22 cellular contexts compared by ENCODE assay signal in the genomic region with DNA sequence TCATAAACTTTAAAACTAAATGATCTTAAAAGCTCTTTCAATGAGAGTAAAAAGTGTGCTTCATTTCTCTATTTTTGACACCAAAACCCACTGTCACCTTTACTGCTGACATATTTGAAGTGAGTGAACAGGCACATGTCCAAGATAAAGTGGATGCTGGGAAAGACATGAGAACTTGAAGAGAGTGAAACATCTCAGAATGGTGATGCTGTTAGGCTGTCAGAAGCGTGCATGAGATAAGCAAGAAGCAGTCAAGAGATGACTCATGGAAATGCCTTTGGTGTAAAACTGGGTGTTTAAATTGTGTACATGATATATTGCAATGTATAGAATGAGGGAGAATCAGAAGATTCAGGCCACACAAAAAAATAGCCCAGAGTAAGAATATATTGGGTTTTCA. TPM values are rescaled to one million over a fixed set of nuclear protein-coding genes. Genes with fewer than 3 reads are reported as not detected.
DNase-seq lines count a peak whose midpoint lies in the region; ATAC-seq, FAIRE-seq and TF ChIP-seq lines count a peak whose summit lies in the region.
"Had no signal": no experiment of that assay in that cellular context is flagged by ENCODE, and none has a peak within 500 bp of the region (broad histone marks: within the 10 kb centered on the region; RNA-seq: fewer than 3 reads in every experiment).

No MANE protein-coding gene starts in this region.

- H4K20me1 ChIP-seq in fibroblast of lung (ENCODE audit: control insufficient read depth, extremely low read depth, insufficient read depth, low read length): no peaks in the 10 kb centered on the region

- H2AFZ ChIP-seq in fibroblast of lung (ENCODE audit: low read length): no peak overlapping the region

- peak; percentile 3 for DNase-seq in stimulated activated CD4-positive, alpha-beta T cell treated with anti-CD3 and anti-CD28 coated beads, Interleukin-1b, Interleukin-23, amount 100 ng/mL, for 48 hours
- no peak for DNase-seq in stimulated activated CD4-positive, alpha-beta T cell treated with anti-CD3 and anti-CD28 coated beads, Interleukin-4, amount 100 ng/mL, for 24 hours
- peak; percentile 17 for DNase-seq in T-helper 2 cell treated with Interferon-gamma antibody and Interleukin-4, amounts not matched to agents 5 μg/mL and 100 μg/mL, for 36 hours (ENCODE audit: low spot score)
- DNase-seq in fibroblast of lung (ENCODE audit: low read depth in 2 of 2) (peak; percentile 23 to 54), OCI-M2 (lab: John Stamatoyannopoulos, UW; ENCODE audit: unreplicated experiment) (no peak), D341Med (ENCODE audit: low spot score) (no peak), D721Med (ENCODE audit: insufficient read length, low spot score) (no peak)
- DNase-seq in stimulated activated naive CD8-positive, alpha-beta T cell treated with anti-CD3 and anti-CD28 coated beads, Interleukin-15, amount 100 ng/mL, for 72 hours: no peak
- DNase-seq: activated CD4-positive, CD25-positive, alpha-beta regulatory T cell treated with anti-CD3 and anti-CD28 coated beads, Interleukin-2, amount 50 U/mL, for 72 hours; adrenal gland; Caco-2; gastrocnemius medialis; GF-D8; GOT3; left ventricle myocardium superior; NCI-H187 treated with DMSO at 0.1 percent for 48 hours; NCI-H510A; SIG-M5 had no signal

- H3K4me3 Mint-ChIP-seq in T-helper 2 cell treated with Interferon-gamma antibody and Interleukin-4, amounts not matched to agents 5 μg/mL and 100 μg/mL, for 36 hours: no peak overlapping the region
- H3K4me3 Mint-ChIP-seq in stimulated activated naive CD8-positive, alpha-beta T cell treated with anti-CD3 and anti-CD28 coated beads, Interleukin-15, amount 100 ng/mL, for 72 hours: no peak overlapping the region
- H3K4me3 Mint-ChIP-seq: IgD-negative memory B cell had no signal

- H3K4me2 ChIP-seq in fibroblast of lung (ENCODE audit: extremely low read depth, insufficient read depth, low read length): no peak overlapping the region

- H3K27ac Mint-ChIP-seq in T-helper 2 cell treated with Interferon-gamma antibody and Interleukin-4, amounts not matched to agents 5 μg/mL and 100 μg/mL, for 36 hours: peak overlapping the region; percentile 66
- no peak overlapping the region for H3K27ac Mint-ChIP-seq in stimulated activated naive CD8-positive, alpha-beta T cell treated with anti-CD3 and anti-CD28 coated beads, Interleukin-15, amount 100 ng/mL, for 72 hours
- H3K27ac Mint-ChIP-seq: IgD-negative memory B cell had no signal

- TF ChIP-seq CTCF in fibroblast of lung (conservative IDR thresholded peaks at IDR 0.05 in 1 of 2, IDR thresholded peaks at IDR 0.05 in 1 of 2; ENCODE audit: low read depth in 1 of 2, low read length in 2 of 2) (no peak), D721Med (IDR thresholded peaks at IDR 0.05; ENCODE audit: insufficient read depth, missing control alignments) (no peak)

- H3K4me3 ChIP-seq in fibroblast of lung (replicated peaks in 1 of 4; ENCODE audit: control extremely low read depth in 1 of 4, insufficient read depth in 1 of 4, low read depth in 3 of 4, low read length in 4 of 4): no peak overlapping the region
- H3K4me3 ChIP-seq: adrenal gland, gastrocnemius medialis had no signal

- H3K27ac ChIP-seq in fibroblast of lung (ENCODE audit: insufficient read depth, low read length): no peak overlapping the region
- H3K27ac ChIP-seq: adrenal gland, gastrocnemius medialis had no signal

- no peak overlapping the region for H3K9ac ChIP-seq in fibroblast of lung (ENCODE audit: insufficient read depth, low read length)

- ATAC-seq in stimulated activated naive CD8-positive, alpha-beta T cell treated with anti-CD3 and anti-CD28 coated beads, Interleukin-15, amount 100 ng/mL, for 72 hours: peak; percentile 80
- ATAC-seq: gastrocnemius medialis, left ventricle myocardium superior had no signal

- H3K79me2 ChIP-seq in fibroblast of lung (ENCODE audit: control insufficient read depth, insufficient read depth, low read length): no peaks in the 10 kb centered on the region

- peaks cover 7% of the 10 kb centered on the region for H3K36me3 Mint-ChIP-seq in T-helper 2 cell treated with Interferon-gamma antibody and Interleukin-4, amounts not matched to agents 5 μg/mL and 100 μg/mL, for 36 hours (ENCODE audit: low read depth)
- H3K36me3 Mint-ChIP-seq: IgD-negative memory B cell had no signal

- no peaks in the 10 kb centered on the region for H3K36me3 ChIP-seq in fibroblast of lung (ENCODE audit: control insufficient read depth, insufficient read depth, low read length)
- H3K36me3 ChIP-seq: adrenal gland, gastrocnemius medialis had no signal

- no peaks in the 10 kb centered on the region for H3K4me1 ChIP-seq in fibroblast of lung (ENCODE audit: control insufficient read depth, extremely low read depth, insufficient read depth, low read length)
- H3K4me1 ChIP-seq: gastrocnemius medialis had no signal

- no peaks in the 10 kb centered on the region for H3K27me3 Mint-ChIP-seq in T-helper 2 cell treated with Interferon-gamma antibody and Interleukin-4, amounts not matched to agents 5 μg/mL and 100 μg/mL, for 36 hours (ENCODE audit: low read depth)
- no peaks in the 10 kb centered on the region for H3K27me3 Mint-ChIP-seq in stimulated activated naive CD8-positive, alpha-beta T cell treated with anti-CD3 and anti-CD28 coated beads, Interleukin-15, amount 100 ng/mL, for 72 hours
- H3K27me3 Mint-ChIP-seq: IgD-negative memory B cell had no signal

- no peaks in the 10 kb centered on the region for H3K9me3 Mint-ChIP-seq in T-helper 2 cell treated with Interferon-gamma antibody and Interleukin-4, amounts not matched to agents 5 μg/mL and 100 μg/mL, for 36 hours
- H3K9me3 Mint-ChIP-seq in stimulated activated naive CD8-positive, alpha-beta T cell treated with anti-CD3 and anti-CD28 coated beads, Interleukin-15, amount 100 ng/mL, for 72 hours: peaks cover 0 to 6% of the 10 kb centered on the region in 2 donors

- peaks cover 51% of the 10 kb centered on the region for H3K4me1 Mint-ChIP-seq in T-helper 2 cell treated with Interferon-gamma antibody and Interleukin-4, amounts not matched to agents 5 μg/mL and 100 μg/mL, for 36 hours (ENCODE audit: low read depth)
- peaks cover 65% of the 10 kb centered on the region for H3K4me1 Mint-ChIP-seq in stimulated activated naive CD8-positive, alpha-beta T cell treated with anti-CD3 and anti-CD28 coated beads, Interleukin-15, amount 100 ng/mL, for 72 hours

- no peaks in the 10 kb centered on the region for H3K9me3 ChIP-seq in fibroblast of lung (ENCODE audit: control insufficient read depth, insufficient read depth, low read depth, low read length)
- H3K9me3 ChIP-seq: adrenal gland, Caco-2, gastrocnemius medialis had no signal

- H3K27me3 ChIP-seq in fibroblast of lung (ENCODE audit: control insufficient read depth, insufficient read depth, low read length): no peaks in the 10 kb centered on the region
- H3K27me3 ChIP-seq: adrenal gland, gastrocnemius medialis had no signal

- no peak for FAIRE-seq in D721Med (lab: Jason Lieb, UNC)
- FAIRE-seq: endometrium had no signal

RNA-seq across cellular contexts. Expression of a gene that starts 21.8 kb away (rescaled TPM):
- total RNA-seq in fibroblast of lung: under 0.01 TPM in 1 of 2 replicates, not detected in the other
- polyA plus RNA-seq in fibroblast of lung: not detected in 2 replicates
- polyA plus RNA-seq in fibroblast of lung (2012): not detected in 2 replicates
- polyA minus RNA-seq in fibroblast of lung (ENCODE audit: low replicate concordance): not detected in 2 replicates
- total RNA-seq: left ventricle myocardium superior; skeletal muscle tissue; T-helper 2 cell treated with Interferon-gamma antibody and Interleukin-4, amounts not matched to agents 100 ng/mL and 5 ng/mL, for 36 hours had no signal
- polyA plus RNA-seq: IgD-negative memory B cell had no signal

Comparison
In these comparisons a context has a peak if more than half of its experiments do, and no peak if none do; other contexts are left out.
1. DNase-seq: peak in stimulated activated CD4-positive, alpha-beta T cell treated with anti-CD3 and anti-CD28 coated beads, Interleukin-1b, Interleukin-23, amount 100 ng/mL, for 48 hours (single experiment), T-helper 2 cell treated with Interferon-gamma antibody and Interleukin-4, amounts not matched to agents 5 μg/mL and 100 μg/mL, for 36 hours (single experiment) and fibroblast of lung (2 of 2); none in stimulated activated CD4-positive, alpha-beta T cell treated with anti-CD3 and anti-CD28 coated beads, Interleukin-4, amount 100 ng/mL, for 24 hours (single experiment), stimulated activated naive CD8-positive, alpha-beta T cell treated with anti-CD3 and anti-CD28 coated beads, Interleukin-15, amount 100 ng/mL, for 72 hours (0 of 2), OCI-M2 (single experiment), D341Med (single experiment) and D721Med (single experiment).